Comparison of ENCODE assay signal across 16 cellular contexts in genomic region chr17:58648236-58648635, GRCh38. TPM values are rescaled to one million over a fixed set of nuclear protein-coding genes. Genes with fewer than 3 reads are reported as not detected.
"Had no signal": no experiment of that assay in that cellular context is flagged by ENCODE, and none has a peak within 500 bp of the region (broad histone marks: within the 10 kb centered on the region; RNA-seq: fewer than 3 reads in every experiment).

No MANE protein-coding gene starts in this region.

- DNase-seq: activated CD4-positive, alpha-beta T cell treated with anti-CD3 and anti-CD28 coated beads, Interleukin-2, amount 50 U/mL, for 48 hours; activated CD4-positive, CD25-positive, alpha-beta regulatory T cell treated with anti-CD3 and anti-CD28 coated beads, Interleukin-2, amount 50 U/mL, for 72 hours; activated T-cell treated with anti-CD3 and anti-CD28 coated beads, Interleukin-2, amount 50 U/mL, for 4 hours; dermis blood vessel endothelial cell; effector memory CD8-positive, alpha-beta T cell; pancreas; stimulated activated CD4-positive, alpha-beta T cell treated with anti-CD3 and anti-CD28 coated beads, Interleukin-2, amount 100 ng/mL, for 48 hours; stimulated activated naive B cell treated with anti-CD40 and anti-IgM and Interleukin-4, amounts not matched to agents 10 μg/mL and 1 μg/mL and 100 μg/mL, for 72 hours; substantia nigra; uterus had no signal

- H3K9me3 ChIP-seq: ascending aorta, breast epithelium, gastroesophageal sphincter, pancreas, tibial nerve, uterus had no signal

- ATAC-seq: activated T-cell treated with anti-CD3 and anti-CD28 coated beads, Interleukin-2, amount 50 U/mL, for 4 hours; effector memory CD8-positive, alpha-beta T cell; gastroesophageal sphincter; pancreas had no signal

- H3K27ac Mint-ChIP-seq: effector memory CD8-positive, alpha-beta T cell; stimulated activated naive B cell treated with anti-CD40 and anti-IgM and Interleukin-4, amounts not matched to agents 10 μg/mL and 1 μg/mL and 100 μg/mL, for 72 hours had no signal

- H3K4me3 ChIP-seq: ascending aorta, breast epithelium, gastroesophageal sphincter, lung, pancreas, tibial nerve, uterus had no signal

- H3K27me3 ChIP-seq: ascending aorta, breast epithelium, gastroesophageal sphincter, pancreas, tibial nerve, uterus had no signal

- H3K27me3 Mint-ChIP-seq: effector memory CD8-positive, alpha-beta T cell had no signal

- H3K36me3 ChIP-seq: ascending aorta, breast epithelium, gastroesophageal sphincter, pancreas, tibial nerve, uterus had no signal

- H3K4me1 ChIP-seq: ascending aorta, breast epithelium, gastroesophageal sphincter, pancreas, tibial nerve, uterus had no signal

- H3K36me3 Mint-ChIP-seq: stimulated activated naive B cell treated with anti-CD40 and anti-IgM and Interleukin-4, amounts not matched to agents 10 μg/mL and 1 μg/mL and 100 μg/mL, for 72 hours had no signal

- H3K27ac ChIP-seq: ascending aorta, breast epithelium, epithelial cell of prostate, gastroesophageal sphincter, pancreas, tibial nerve, uterus had no signal

- H3K9me3 Mint-ChIP-seq: activated T-cell treated with anti-CD3 and anti-CD28 coated beads, Interleukin-2, amount 50 U/mL, for 4 hours; effector memory CD8-positive, alpha-beta T cell; stimulated activated naive B cell treated with anti-CD40 and anti-IgM and Interleukin-4, amounts not matched to agents 10 μg/mL and 1 μg/mL and 100 μg/mL, for 72 hours had no signal

- H3K4me3 Mint-ChIP-seq: activated T-cell treated with anti-CD3 and anti-CD28 coated beads, Interleukin-2, amount 50 U/mL, for 4 hours; effector memory CD8-positive, alpha-beta T cell; stimulated activated naive B cell treated with anti-CD40 and anti-IgM and Interleukin-4, amounts not matched to agents 10 μg/mL and 1 μg/mL and 100 μg/mL, for 72 hours had no signal

- H3K4me1 Mint-ChIP-seq: stimulated activated naive B cell treated with anti-CD40 and anti-IgM and Interleukin-4, amounts not matched to agents 10 μg/mL and 1 μg/mL and 100 μg/mL, for 72 hours had no signal

RNA-seq across cellular contexts. Expression of gene TEX14, which starts 43.6 kb away (rescaled TPM):
- total RNA-seq: ascending aorta had no signal
